ENCODE assay signal across 8 cellular contexts in the genomic region with DNA sequence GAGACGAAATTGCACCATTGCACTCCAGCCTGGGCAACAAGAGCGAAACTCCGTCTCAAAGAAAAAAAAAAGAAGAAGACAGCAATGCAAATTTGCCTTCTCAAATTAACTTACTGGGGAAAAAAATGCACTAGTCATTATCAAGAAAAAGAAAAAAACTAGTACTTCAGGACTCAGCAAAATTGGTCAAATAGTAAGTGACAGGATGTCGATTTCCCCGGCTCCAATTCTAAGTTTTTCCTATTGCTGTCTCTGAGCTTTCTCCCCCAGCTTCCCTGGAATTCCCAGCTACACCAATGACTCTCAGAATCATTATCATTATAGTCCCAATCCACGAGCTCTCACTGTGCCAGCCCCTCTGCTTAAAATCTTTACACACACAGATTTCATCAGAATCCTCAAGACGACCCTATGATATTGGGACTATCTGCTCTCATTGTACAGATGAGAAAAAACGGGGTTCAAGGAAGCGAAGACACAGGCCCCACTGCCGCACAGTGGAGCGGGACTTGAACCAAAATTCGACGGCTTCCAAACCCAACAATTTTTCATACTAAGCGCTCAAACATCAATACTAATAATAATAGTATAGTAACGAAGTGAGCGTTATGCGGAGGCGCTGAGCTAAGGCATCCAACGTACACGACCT. TPM values are rescaled to one million over a fixed set of nuclear protein-coding genes. Genes with fewer than 3 reads are reported as not detected.
A peak's percentile ranks its signal among the peaks of the same experiment; 100 is the strongest.
DNase-seq lines count a peak whose midpoint lies in the region; ATAC-seq and TF ChIP-seq lines count a peak whose summit lies in the region.

No MANE protein-coding gene starts in this region.

- H3K4me1 ChIP-seq in iPS DF 6.9 (ENCODE audit: control insufficient read depth, insufficient read depth, low read length) (no peaks in the 10 kb centered on the region), stomach (peaks cover 14 to 43% (median 30%) of the 10 kb centered on the region in 4 donors)

- ATAC-seq in GM19463 (IDR thresholded peaks at IDR 0.05; ENCODE audit: unreplicated experiment), result no peak

- TF ChIP-seq CTCF in WI38 (IDR thresholded peaks at IDR 0.05; ENCODE audit: low read depth, low read length) (no peak), stomach (IDR thresholded peaks at IDR 0.05) (no peak)

- H3K27me3 ChIP-seq in iPS DF 6.9 (ENCODE audit: control insufficient read depth, insufficient read depth, low read length), result no peaks in the 10 kb centered on the region
- H3K27me3 ChIP-seq in stomach, result no peaks in the 10 kb centered on the region

- TF ChIP-seq EP300 in stomach (IDR thresholded peaks at IDR 0.05), result no peak

- DNase-seq in NOMO-1 treated with DMSO at 0.1 percent for 48 hours (lab: John Stamatoyannopoulos, UW; ENCODE audit: unreplicated experiment) (peak; percentile 14), NOMO-1 treated with dmso at 0.1 percent for 144 hours (lab: John Stamatoyannopoulos, UW; ENCODE audit: unreplicated experiment) (no peak), iPS DF 6.9 (ENCODE audit: low read depth, low spot score) (no peak), stomach (no peak), amygdala (lab: John Stamatoyannopoulos, UW) (no peak), NCI-H82 treated with DMSO at 0.1 percent for 48 hours (lab: John Stamatoyannopoulos, UW; ENCODE audit: unreplicated experiment) (no peak)

- H3K9me3 ChIP-seq in iPS DF 6.9 (ENCODE audit: control insufficient read depth, insufficient read depth, low read length) (no peaks in the 10 kb centered on the region), stomach (no peaks in the 10 kb centered on the region)

- no peak for TF ChIP-seq POLR2A in stomach (IDR thresholded peaks at IDR 0.05)

- H3K4me3 ChIP-seq in WI38 (ENCODE audit: low read depth, low read length) (peak overlapping the region; percentile 88), iPS DF 6.9 (ENCODE audit: low read length) (peak overlapping the region; percentile 73; the same call in 1 of the 2 replicates), stomach (peak overlapping the region; percentile 64 to 86 (median 70))

- H3K27ac ChIP-seq in iPS DF 6.9 (ENCODE audit: low read length) (no peak overlapping the region), stomach (peak overlapping the region; percentile 72 to 87 (median 80))

- intact Hi-C loops in stomach (cut with DNase I; ENCODE audit: low total_unique reads), result no loop called here

- H3K36me3 ChIP-seq in iPS DF 6.9 (ENCODE audit: control insufficient read depth, insufficient read depth, low read length) (no peaks in the 10 kb centered on the region), stomach (peaks cover 0 to 9% (median 0%) of the 10 kb centered on the region in 4 donors)

- WGBS in iPS DF 6.9 (ENCODE audit: insufficient coverage, insufficient read length), result no CpG with 5 or more reads among the region's 20 CpGs
- WGBS in stomach, 5 donors, result 15 to 18% (median 16%) methylated on average over 20 of the region's 20 CpGs

RNA-seq across cellular contexts. Expression of gene C19orf47, which starts 0.6 kb away (rescaled TPM):
- 10 to 100 TPM in 1 of 5 donors, 1 to 10 TPM in 3, under 1 TPM in 1; 0.58 to 59.7 (median 4.5) TPM for total RNA-seq in stomach
- 10 to 100 TPM in 2 of 3 donors, 1 to 10 TPM in 1; 9.6 to 14.8 (median 14.4) TPM for polyA plus RNA-seq in stomach

RNA-seq across cellular contexts. Expression of gene PLD3, which starts 0.9 kb away (rescaled TPM):
- total RNA-seq in stomach, result 100 to 1,000 TPM in 4 of 5 donors, 10 to 100 TPM in 1; 95.6 to 273 (median 257) TPM
- 10 to 100 TPM; 58.8 to 85.2 (median 74.9) TPM for polyA plus RNA-seq in stomach

RNA-seq across cellular contexts. Expression of gene HIPK4, which starts 42.4 kb away (rescaled TPM):
- total RNA-seq in stomach, result not detected
- under 1 TPM; 0.05 to 0.46 (median 0.12) TPM for polyA plus RNA-seq in stomach
